ENCODE assay signal across 9 cellular contexts in the genomic region with DNA sequence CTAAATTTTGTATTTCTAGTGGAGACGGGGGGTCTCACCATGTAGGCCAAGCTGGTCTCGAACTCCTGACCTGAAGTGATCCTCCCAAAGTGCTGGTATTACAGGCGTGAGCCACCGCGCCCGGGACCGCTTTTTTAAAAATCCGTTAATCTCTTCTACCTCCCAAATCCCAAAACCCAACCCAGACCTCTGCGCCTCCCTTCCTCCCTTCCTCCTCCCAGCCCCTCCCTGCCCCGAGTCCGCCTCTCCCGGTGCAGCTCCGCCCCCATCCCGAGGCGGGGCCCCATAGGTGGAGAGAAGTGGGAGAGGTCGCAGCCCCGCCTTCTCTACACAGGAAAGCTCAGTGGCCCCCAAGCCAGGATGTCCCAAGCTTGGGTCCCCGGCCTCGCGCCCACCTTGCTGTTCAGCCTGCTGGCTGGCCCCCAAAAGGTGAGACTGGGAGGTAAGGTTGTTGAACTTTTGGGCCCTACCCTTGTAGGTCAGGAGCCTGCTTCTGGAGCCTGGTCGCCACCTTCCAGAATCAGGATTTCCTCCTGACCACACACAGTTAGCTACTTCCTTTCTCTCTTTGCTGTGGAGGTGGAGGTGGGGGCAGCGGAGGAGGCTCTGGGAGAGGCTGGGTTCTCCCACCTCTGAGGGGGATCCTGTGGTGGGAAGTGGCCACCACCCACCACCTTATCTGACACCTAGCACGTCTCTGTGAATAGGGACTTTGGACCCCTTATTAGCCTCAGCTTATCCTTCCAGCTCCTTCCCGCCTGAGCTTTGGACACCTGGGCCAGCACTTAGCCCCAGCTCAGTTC. TPM values are rescaled to one million over a fixed set of nuclear protein-coding genes. Genes with fewer than 3 reads are reported as not detected.
DNase-seq lines count a peak whose midpoint lies in the region; ATAC-seq and TF ChIP-seq lines count a peak whose summit lies in the region.
"Had no signal": no experiment of that assay in that cellular context is flagged by ENCODE, and none has a peak within 500 bp of the region (broad histone marks: within the 10 kb centered on the region; RNA-seq: fewer than 3 reads in every experiment).

A gene (plus strand): TSS at position 325 of the 803 bp plus-strand sequence. CDS start 36 bp downstream, at position 361.

- peak within 1 kb of the TSS; percentile 92 for H3K14ac ChIP-seq in IMR-90 (replicated peaks; ENCODE audit: low read depth, low read length)

- peak within 1 kb of the TSS; percentile 46 for H2BK5ac ChIP-seq in IMR-90 (ENCODE audit: low read depth, low read length, poor library complexity, severe bottlenecking)

- peak within 1 kb of the TSS; percentile 75 to 97 for H4K8ac ChIP-seq in IMR-90 (ENCODE audit: low read depth in 2 of 2, low read length in 2 of 2)

- peak within 1 kb of the TSS; percentile 92 for H4K5ac ChIP-seq in IMR-90 (ENCODE audit: low read depth, low read length)

- H3K36me3 ChIP-seq in CD8-positive, alpha-beta T cell (ENCODE audit: insufficient read depth, low read length): no peaks in the 10 kb centered on the region
- no peaks in the 10 kb centered on the region for H3K36me3 ChIP-seq in IMR-90 (ENCODE audit: control insufficient read depth, insufficient read depth, low read length)
- H3K36me3 ChIP-seq in muscle layer of duodenum (ENCODE audit: control insufficient read depth in 1 of 2, insufficient read depth in 2 of 2, low read length in 2 of 2): no peaks in the 10 kb centered on the region

- no peaks in the 10 kb centered on the region for H3K36me3 Mint-ChIP-seq in CD8-positive, alpha-beta T cell
- no peaks in the 10 kb centered on the region for H3K36me3 Mint-ChIP-seq in T-cell

- H3K27me3 Mint-ChIP-seq in CD8-positive, alpha-beta T cell (ENCODE audit: low read depth): peaks cover 40% of the 10 kb centered on the region
- H3K27me3 Mint-ChIP-seq in T-cell: peaks cover 42 to 54% of the 10 kb centered on the region in 2 donors

- peaks cover 6% of the 10 kb centered on the region for H3K4me1 ChIP-seq in CD8-positive, alpha-beta T cell (ENCODE audit: insufficient read depth, low read length)
- H3K4me1 ChIP-seq in IMR-90 (ENCODE audit: control insufficient read depth, insufficient read depth, low read length): peaks cover 40% of the 10 kb centered on the region
- H3K4me1 ChIP-seq in muscle layer of duodenum (ENCODE audit: control insufficient read depth in 1 of 2, insufficient read depth in 2 of 2, low read length in 2 of 2): peaks cover 3 to 28% of the 10 kb centered on the region in 2 donors

- H3K23ac ChIP-seq in IMR-90 (ENCODE audit: low read depth, low read length): peak within 1 kb of the TSS; percentile 93

- H3K79me1 ChIP-seq in IMR-90 (ENCODE audit: low read depth in 1 of 2, low read length in 2 of 2): peaks cover 14 to 44% of the 10 kb centered on the region in 2 experiments; a peak in 3 of 4 replicates

- no peaks in the 10 kb centered on the region for H4K20me1 ChIP-seq in IMR-90 (ENCODE audit: insufficient read depth, low read length)

- in situ Hi-C loops in IMR-90 (cut with MboI; ENCODE audit: low sequenced_read_pairs): loop anchor here (5.0 kb wide), 1 partner anchor 77 kb away; no protein-coding TSS in a partner anchor

- BruUV-seq in IMR-90 (replicated peaks; lab: Mats Ljungman, UMichigan): no TSS peak

- H2BK120ac ChIP-seq in IMR-90 (ENCODE audit: low read depth, low read length): peak within 1 kb of the TSS; percentile 99

- POLR2A ChIA-PET in CD8-positive, alpha-beta T cell (lab: Charles Lee): interaction anchor here (1.2 kb wide), 1 partner anchor 74 kb away, joined by 3 read pairs; no protein-coding TSS in a partner anchor
- POLR2A ChIA-PET in IMR-90 (lab: Charles Lee; ENCODE audit: unreplicated experiment): interaction anchor here (0.9 to 1.5 kb wide), 2 partner anchors 72 to 92 kb away, joined by 4 to 5 read pairs; no protein-coding TSS in a partner anchor
- POLR2A ChIA-PET in T-cell (lab: Charles Lee): no interaction called here

- peak within 1 kb of the TSS; percentile 99 for H4K91ac ChIP-seq in IMR-90 (ENCODE audit: insufficient read depth, low read depth, low read length)

- peak within 1 kb of the TSS; percentile 63 for H3K9ac ChIP-seq in IMR-90 (ENCODE audit: low read depth, low read length)

- dilution Hi-C loops in IMR-90 (cut with HindIII; ENCODE audit: low sequenced_read_pairs, unreplicated experiment): no loop called here

- H2AK9ac ChIP-seq in IMR-90 (replicated peaks; ENCODE audit: low read depth, low read length, poor library complexity): peak within 1 kb of the TSS; percentile 94

- H3K9me1 ChIP-seq in IMR-90 (ENCODE audit: insufficient read depth, low read length): peaks cover 26% of the 10 kb centered on the region

- H3K4ac ChIP-seq in IMR-90 (ENCODE audit: low read depth, low read length): peak within 1 kb of the TSS; percentile 98

- H3K9me3 ChIP-seq in CD8-positive, alpha-beta T cell (ENCODE audit: low read length): no peaks in the 10 kb centered on the region
- H3K9me3 ChIP-seq in IMR-90 (ENCODE audit: control insufficient read depth, insufficient read depth, low read length): no peaks in the 10 kb centered on the region
- H3K9me3 ChIP-seq in muscle layer of duodenum (ENCODE audit: control insufficient read depth in 1 of 2, low read length in 2 of 2): no peaks in the 10 kb centered on the region

- peak within 1 kb of the TSS; percentile 68; the same call in 1 of the 2 replicates for H3K56ac ChIP-seq in IMR-90 (ENCODE audit: extremely low read depth, insufficient read depth, low read length)

- H3K27me3 ChIP-seq in CD8-positive, alpha-beta T cell (ENCODE audit: insufficient read depth, low read length): peaks cover 3% of the 10 kb centered on the region
- H3K27me3 ChIP-seq in IMR-90 (ENCODE audit: control insufficient read depth, insufficient read depth, low read length): no peaks in the 10 kb centered on the region
- peaks cover 4% of the 10 kb centered on the region for H3K27me3 ChIP-seq in muscle layer of duodenum (ENCODE audit: low read depth, low read length)

- TF ChIP-seq CTCF in CD8-positive, alpha-beta T cell (IDR thresholded peaks at IDR 0.05): no peak
- TF ChIP-seq CTCF in IMR-90 (conservative IDR thresholded peaks at IDR 0.05; ENCODE audit: low read depth, low read length) (no peak), coronary artery (IDR thresholded peaks at IDR 0.05) (no peak)

- H3K4me2 ChIP-seq in IMR-90 (ENCODE audit: low read depth, low read length): peak within 1 kb of the TSS; percentile 35

- CTCF ChIA-PET in CD8-positive, alpha-beta T cell (lab: Charles Lee): interaction anchor here (0.6 to 4.0 kb wide), 13 partner anchors 8 to 187 kb away, joined by 3 to 47 read pairs (median 6); a partner anchor contains a TSS
- CTCF ChIA-PET in IMR-90 (lab: Yijun Ruan, JAX): interaction anchor here (1.1 to 2.1 kb wide), 4 partner anchors 23 to 105 kb away, joined by 3 to 10 read pairs (median 5); no protein-coding TSS in a partner anchor
- CTCF ChIA-PET in T-cell (lab: Charles Lee): interaction anchor here (0.5 to 1.9 kb wide), 2 partner anchors 74 to 690 kb away, joined by 4 to 13 read pairs; no protein-coding TSS in a partner anchor

- peak within 1 kb of the TSS; percentile 71 for H3K18ac ChIP-seq in IMR-90 (ENCODE audit: low read depth, low read length)

- H2BK20ac ChIP-seq in IMR-90 (ENCODE audit: low read depth, low read length): peak within 1 kb of the TSS; percentile 99

- H2AFZ ChIP-seq in IMR-90 (replicated peaks; ENCODE audit: low read length, poor library complexity): peak within 1 kb of the TSS; percentile 91

- WGBS in IMR-90 (ENCODE audit: extremely low coverage in 2 of 2, insufficient read length in 1 of 2), 2 experiments: no CpG with 5 or more reads among the region's 24 CpGs

- H3K4me1 Mint-ChIP-seq in CD8-positive, alpha-beta T cell (ENCODE audit: low read depth): peaks cover 5% of the 10 kb centered on the region
- H3K4me1 Mint-ChIP-seq in T-cell: peaks cover 7 to 9% (median 7%) of the 10 kb centered on the region in 3 donors

- intact Hi-C loops in CD8-positive, alpha-beta T cell (cut with DNase I, micrococcal nuclease): no loop called here
- intact Hi-C loops in IMR-90 (cut with micrococcal nuclease): no loop called here

- H2BK15ac ChIP-seq in IMR-90 (ENCODE audit: low read depth, low read length): peak within 1 kb of the TSS; percentile 99; the same call in 2 of the 3 replicates

- no peak within 1 kb of the TSS for H3K4me3 ChIP-seq in CD8-positive, alpha-beta T cell (ENCODE audit: low read depth, low read length)
- H3K4me3 ChIP-seq in IMR-90 (ENCODE audit: insufficient read depth, low read depth, low read length) (no peak within 1 kb of the TSS), coronary artery (peak within 1 kb of the TSS; percentile 85), muscle layer of duodenum (ENCODE audit: low read depth in 1 of 2, low read length in 2 of 2) (peak within 1 kb of the TSS; percentile 27 to 66)

- H3K9me3 Mint-ChIP-seq in CD8-positive, alpha-beta T cell: no peaks in the 10 kb centered on the region
- H3K9me3 Mint-ChIP-seq in T-cell: no peaks in the 10 kb centered on the region

- H3K27ac ChIP-seq in CD8-positive, alpha-beta T cell (ENCODE audit: low read depth, low read length): no peak within 1 kb of the TSS
- H3K27ac ChIP-seq in IMR-90 (ENCODE audit: insufficient read depth, low read length): peak within 1 kb of the TSS; percentile 73
- H3K27ac ChIP-seq in coronary artery: peak within 1 kb of the TSS; percentile 69 to 93
- H3K27ac ChIP-seq in muscle layer of duodenum (ENCODE audit: low read length): peak within 1 kb of the TSS; percentile 62

- TF ChIP-seq RAD21 in IMR-90 (IDR thresholded peaks at IDR 0.05; ENCODE audit: low read length): no peak

- peak within 1 kb of the TSS; percentile 99 for H2AK5ac ChIP-seq in IMR-90 (ENCODE audit: low read depth, low read length)

- no peak for ATAC-seq in CD8-positive, alpha-beta T cell
- ATAC-seq in IMR-90 (ENCODE audit: low read depth) (no peak), T-cell (replicated peaks in 1 of 4) (no peak), GM19035 (IDR thresholded peaks at IDR 0.05; ENCODE audit: unreplicated experiment) (no peak)

- no peak for TF ChIP-seq POLR2A in IMR-90 (IDR thresholded peaks at IDR 0.05; ENCODE audit: low read depth, low read length)

- DNase-seq in CD8-positive, alpha-beta T cell: no peak
- DNase-seq in IMR-90 (no peak), coronary artery (ENCODE audit: low spot score) (no peak), T-cell (no peak), NCI-H446 treated with DMSO at 0.1 percent for 48 hours (lab: John Stamatoyannopoulos, UW) (no peak)
- DNase-seq in stimulated activated CD4-positive, alpha-beta T cell treated with anti-CD3 and anti-CD28 coated beads, Interleukin-12 subunit alpha, Interleukin-12 subunit beta, amount 100 ng/mL, for 4 hours: no peak

- no peak within 1 kb of the TSS for H3K27ac Mint-ChIP-seq in CD8-positive, alpha-beta T cell
- no peak within 1 kb of the TSS for H3K27ac Mint-ChIP-seq in T-cell

- H3K4me3 Mint-ChIP-seq in CD8-positive, alpha-beta T cell: peak within 1 kb of the TSS; percentile 29
- H3K4me3 Mint-ChIP-seq in T-cell: peak within 1 kb of the TSS in 1 of 3 donors; percentile 42

RNA-seq across cellular contexts. Expression of the gene that starts here (rescaled TPM):
- total RNA-seq in CD8-positive, alpha-beta T cell: not detected
- 0.18 and 0.28 TPM in 2 replicates for total RNA-seq in IMR-90 (2012; rRNA removed)
- polyA plus RNA-seq in IMR-90 (2012; rRNA removed): 0.86 and 1.7 TPM in 2 replicates
- 0.90 and 1.4 TPM in 2 replicates for polyA plus RNA-seq in IMR-90 (2012; cell fraction: cytosol; rRNA removed)
- 1.0 and 1.1 TPM in 2 replicates for polyA plus RNA-seq in IMR-90 (2012; cell fraction: nucleus; rRNA removed; ENCODE audit: low replicate concordance)
- not detected for total RNA-seq in T-cell
- total RNA-seq: myocyte had no signal

Comparison
In these comparisons a context has a peak if more than half of its experiments do, and no peak if none do; other contexts are left out.
1. H3K4me3 ChIP-seq: peak in coronary artery (single experiment) and muscle layer of duodenum (2 of 2); none in CD8-positive, alpha-beta T cell (single experiment) and IMR-90 (single experiment).
2. POLR2A ChIA-PET loops: an anchor here in CD8-positive, alpha-beta T cell (1.2 kb wide) and IMR-90 (0.9 to 1.5 kb wide); none called in T-cell.